In genomic region chr11:121293276-121293569, GRCh38 we compare ENCODE assay signal across 8 cellular contexts. TPM values are rescaled to one million over a fixed set of nuclear protein-coding genes. Genes with fewer than 3 reads are reported as not detected.
DNase-seq lines count a peak whose midpoint lies in the region; ATAC-seq, FAIRE-seq and TF ChIP-seq lines count a peak whose summit lies in the region.

No MANE protein-coding gene starts in this region.

- DNase-seq in GM12891 (ENCODE audit: insufficient read length, low spot score) (no peak), SK-N-SH (no peak), fibroblast of villous mesenchyme (ENCODE audit: low read depth) (no peak), psoas muscle (no peak), NCI-H2196 (lab: John Stamatoyannopoulos, UW; ENCODE audit: unreplicated experiment) (no peak), GM19239 (ENCODE audit: insufficient read length, low spot score) (no peak), NCI-H1092 treated with DMSO at 0.1 percent for 48 hours (lab: John Stamatoyannopoulos, UW) (no peak)
- no peak for DNase-seq in activated CD4-positive, CD25-positive, alpha-beta regulatory T cell (lab: John Stamatoyannopoulos, UW)

- H4K20me1 ChIP-seq in SK-N-SH (ENCODE audit: insufficient read depth): no peaks in the 10 kb centered on the region; the same call in 1 of the 2 replicates

- intact Hi-C loops in psoas muscle (cut with DNase I): no loop called here

- TF ChIP-seq CTCF in SK-N-SH (IDR thresholded peaks at IDR 0.05) (no peak), fibroblast of villous mesenchyme (IDR thresholded peaks at IDR 0.05; ENCODE audit: insufficient read depth, low read depth, low read length) (no peak), psoas muscle (IDR thresholded peaks at IDR 0.05) (no peak)

- H3K79me2 ChIP-seq in SK-N-SH (ENCODE audit: insufficient read depth): peaks cover 40% of the 10 kb centered on the region; the same call in 1 of the 2 replicates

- POLR2A ChIA-PET in SK-N-SH (lab: Yijun Ruan, JAX): no interaction called here

- H2AFZ ChIP-seq in SK-N-SH (ENCODE audit: low read depth): peak overlapping the region; percentile 99

- H3K27ac ChIP-seq in SK-N-SH (ENCODE audit: low read depth in 2 of 2, low read length in 1 of 2) (peak overlapping the region; percentile 58 to 85), psoas muscle (peak overlapping the region; percentile 67)

- FAIRE-seq in GM12891 (lab: Jason Lieb, UNC) (peak; percentile 74), GM19239 (lab: Jason Lieb, UNC) (no peak)

- no peak for TF ChIP-seq RAD21 in SK-N-SH (IDR thresholded peaks at IDR 0.05; ENCODE audit: low read length)

- no peaks in the 10 kb centered on the region for H3K9me2 ChIP-seq in SK-N-SH

- H3K4me3 ChIP-seq in SK-N-SH (ENCODE audit: low read depth in 2 of 2, low read length in 1 of 2) (peak overlapping the region; percentile 87 to 92), fibroblast of villous mesenchyme (ENCODE audit: low read depth, low read length) (peak overlapping the region; percentile 85), psoas muscle (peak overlapping the region; percentile 70)

- H3K4me1 ChIP-seq in SK-N-SH (ENCODE audit: control insufficient read depth in 1 of 2, insufficient read depth in 2 of 2, low read depth in 1 of 2, low read length in 1 of 2) (peaks cover 0 to 4% of the 10 kb centered on the region in 2 experiments; a peak in 2 of 4 replicates), psoas muscle (peaks cover 9% of the 10 kb centered on the region)

- TF ChIP-seq EP300 in SK-N-SH (IDR thresholded peaks at IDR 0.05; ENCODE audit: borderline replicate concordance in 1 of 2, low read depth in 1 of 2, low read length in 1 of 2): no peak

- H3K9me3 ChIP-seq in SK-N-SH: no peaks in the 10 kb centered on the region
- H3K9me3 ChIP-seq in psoas muscle: no peaks in the 10 kb centered on the region

- H3F3A ChIP-seq in SK-N-SH (replicated peaks; ENCODE audit: insufficient read depth): no peaks in the 10 kb centered on the region

- no peak for TF ChIP-seq POLR2A in GM12891 (IDR thresholded peaks at IDR 0.05; ENCODE audit: low read depth, low read length)

- WGBS in SK-N-SH (ENCODE audit: low lambda C conversion rate): 7% methylated on average over 5 of the region's 5 CpGs
- WGBS in psoas muscle, 3 donors: 2 to 8% (median 2%) methylated on average over 5 of the region's 5 CpGs

- peak overlapping the region; percentile 74 for H3K9ac ChIP-seq in SK-N-SH

- H3K27me3 ChIP-seq in SK-N-SH (ENCODE audit: insufficient read depth): no peaks in the 10 kb centered on the region
- no peaks in the 10 kb centered on the region for H3K27me3 ChIP-seq in psoas muscle (ENCODE audit: insufficient read depth in 3 of 3, low read length in 2 of 3)

- CTCF ChIA-PET in SK-N-SH (lab: Yijun Ruan, JAX): interaction anchor here (1.2 kb wide), 1 partner anchor 22 kb away, joined by 3 read pairs; no protein-coding TSS in a partner anchor

- no peaks in the 10 kb centered on the region for H3K36me3 ChIP-seq in SK-N-SH (replicated peaks in 1 of 2; ENCODE audit: control insufficient read depth in 1 of 2, insufficient read depth in 2 of 2, low read length in 1 of 2)
- H3K36me3 ChIP-seq in psoas muscle (ENCODE audit: insufficient read depth in 1 of 2, low read depth in 1 of 2): no peaks in the 10 kb centered on the region

- peak overlapping the region; percentile 86 for H3K4me2 ChIP-seq in SK-N-SH

- no peak for ATAC-seq in psoas muscle

TF ChIP-seq in GM12891, 5 proteins besides CTCF, POLR2A, EP300 and RAD21:
- TF ChIP-seq PAX5 (IDR thresholded peaks at IDR 0.05; ENCODE audit: insufficient read depth, low read length, severe bottlenecking) (no peak), TAF1 (IDR thresholded peaks at IDR 0.05; ENCODE audit: low read depth, low read length) (no peak), POLR2AphosphoS5 (IDR thresholded peaks at IDR 0.05; ENCODE audit: low read depth, low read length) (no peak), SPI1 (IDR thresholded peaks at IDR 0.05; ENCODE audit: low read depth, low read length) (no peak), POU2F2 (IDR thresholded peaks at IDR 0.05; ENCODE audit: low read depth, low read length) (no peak)
TF ChIP-seq in GM12891: peak in this region for 0.

TF ChIP-seq in SK-N-SH, 30 proteins besides CTCF, POLR2A, EP300 and RAD21:
- TF ChIP-seq GABPA (IDR thresholded peaks at IDR 0.05; ENCODE audit: low read depth) (no peak), PBX3 (IDR thresholded peaks at IDR 0.05) (no peak), REST (IDR thresholded peaks at IDR 0.05; ENCODE audit: low read depth, low read length) (no peak), ELF1 (IDR thresholded peaks at IDR 0.05) (no peak), FOXJ3 (CRISPR knock-in tag; IDR thresholded peaks at IDR 0.05) (no peak)

RNA-seq across cellular contexts. Expression of gene SC5D, which starts 0.7 kb away (rescaled TPM):
- 34.2 TPM for polyA plus RNA-seq in GM12891 (2012; ENCODE audit: low read depth, missing spikeins)
- 8.9 and 14.2 TPM in 2 replicates for polyA plus RNA-seq in SK-N-SH (2012; rRNA removed)
- polyA plus RNA-seq in SK-N-SH (2012; cell fraction: cytosol; rRNA removed): 15.4 and 21.3 TPM in 2 replicates
- polyA plus RNA-seq in SK-N-SH (2012; cell fraction: nucleus; rRNA removed): 4.5 and 10.4 TPM in 2 replicates
- 49.0 and 66.9 TPM in 2 replicates for total RNA-seq in fibroblast of villous mesenchyme
- total RNA-seq in psoas muscle: 10 to 100 TPM in 1 of 4 donors, 1 to 10 TPM in 3; 7.1 to 12.5 (median 7.5) TPM
- 10 to 100 TPM in 1 of 3 donors, 1 to 10 TPM in 2; 4.7 to 12.4 (median 5.0) TPM for polyA plus RNA-seq in psoas muscle
